Comparison of ENCODE assay signal across 1 cellular context in the genomic region with DNA sequence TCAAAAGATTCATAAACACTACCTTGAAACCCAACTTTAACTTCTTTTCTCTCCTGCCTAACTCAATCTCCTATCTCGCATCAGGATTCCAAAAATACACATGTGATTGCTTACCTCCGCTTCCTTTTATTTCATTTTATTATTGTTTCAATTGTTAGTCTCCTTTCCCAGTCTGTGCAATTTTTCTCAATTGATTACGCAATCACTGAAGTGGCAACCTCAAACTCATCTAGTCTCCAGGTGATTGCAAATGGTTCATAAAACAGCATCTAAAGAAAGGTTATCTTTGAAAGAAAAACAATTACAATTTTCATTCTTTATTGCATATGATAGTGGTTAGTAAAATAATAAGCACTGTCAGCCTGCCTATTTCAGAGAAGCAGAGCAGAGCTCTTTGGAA.
TF ChIP-seq lines count a peak whose summit lies in the region.

No MANE protein-coding gene starts in this region.

TF ChIP-seq in A549, 52 proteins besides CTCF, POLR2A, EP300 and RAD21:
- TF ChIP-seq, protein P1, sequence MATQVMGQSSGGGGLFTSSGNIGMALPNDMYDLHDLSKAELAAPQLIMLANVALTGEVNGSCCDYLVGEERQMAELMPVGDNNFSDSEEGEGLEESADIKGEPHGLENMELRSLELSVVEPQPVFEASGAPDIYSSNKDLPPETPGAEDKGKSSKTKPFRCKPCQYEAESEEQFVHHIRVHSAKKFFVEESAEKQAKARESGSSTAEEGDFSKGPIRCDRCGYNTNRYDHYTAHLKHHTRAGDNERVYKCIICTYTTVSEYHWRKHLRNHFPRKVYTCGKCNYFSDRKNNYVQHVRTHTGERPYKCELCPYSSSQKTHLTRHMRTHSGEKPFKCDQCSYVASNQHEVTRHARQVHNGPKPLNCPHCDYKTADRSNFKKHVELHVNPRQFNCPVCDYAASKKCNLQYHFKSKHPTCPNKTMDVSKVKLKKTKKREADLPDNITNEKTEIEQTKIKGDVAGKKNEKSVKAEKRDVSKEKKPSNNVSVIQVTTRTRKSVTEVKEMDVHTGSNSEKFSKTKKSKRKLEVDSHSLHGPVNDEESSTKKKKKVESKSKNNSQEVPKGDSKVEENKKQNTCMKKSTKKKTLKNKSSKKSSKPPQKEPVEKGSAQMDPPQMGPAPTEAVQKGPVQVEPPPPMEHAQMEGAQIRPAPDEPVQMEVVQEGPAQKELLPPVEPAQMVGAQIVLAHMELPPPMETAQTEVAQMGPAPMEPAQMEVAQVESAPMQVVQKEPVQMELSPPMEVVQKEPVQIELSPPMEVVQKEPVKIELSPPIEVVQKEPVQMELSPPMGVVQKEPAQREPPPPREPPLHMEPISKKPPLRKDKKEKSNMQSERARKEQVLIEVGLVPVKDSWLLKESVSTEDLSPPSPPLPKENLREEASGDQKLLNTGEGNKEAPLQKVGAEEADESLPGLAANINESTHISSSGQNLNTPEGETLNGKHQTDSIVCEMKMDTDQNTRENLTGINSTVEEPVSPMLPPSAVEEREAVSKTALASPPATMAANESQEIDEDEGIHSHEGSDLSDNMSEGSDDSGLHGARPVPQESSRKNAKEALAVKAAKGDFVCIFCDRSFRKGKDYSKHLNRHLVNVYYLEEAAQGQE (IDR thresholded peaks at IDR 0.05) = no peak
- TF ChIP-seq, protein P2, sequence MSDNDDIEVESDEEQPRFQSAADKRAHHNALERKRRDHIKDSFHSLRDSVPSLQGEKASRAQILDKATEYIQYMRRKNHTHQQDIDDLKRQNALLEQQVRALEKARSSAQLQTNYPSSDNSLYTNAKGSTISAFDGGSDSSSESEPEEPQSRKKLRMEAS (IDR thresholded peaks at IDR 0.05) = no peak
- TF ChIP-seq CEBPB (IDR thresholded peaks at IDR 0.05) = peak; percentile 76 to 77
- TF ChIP-seq RCOR1 (IDR thresholded peaks at IDR 0.05; ENCODE audit: low read depth, low read length) = no peak
